9 cellular contexts compared by ENCODE assay signal in genomic region chr11:267491-267994, GRCh38. TPM values are rescaled to one million over a fixed set of nuclear protein-coding genes. Genes with fewer than 3 reads are reported as not detected.
DNase-seq lines count a peak whose midpoint lies in the region; ATAC-seq lines count a peak whose summit lies in the region.
"Had no signal": no experiment of that assay in that cellular context is flagged by ENCODE, and none has a peak within 500 bp of the region (broad histone marks: within the 10 kb centered on the region; RNA-seq: fewer than 3 reads in every experiment).

No MANE protein-coding gene starts in this region.

- no peaks in the 10 kb centered on the region for H3K9me3 ChIP-seq in Karpas-422 (ENCODE audit: low read length)
- no peaks in the 10 kb centered on the region for H3K9me3 ChIP-seq in right cardiac atrium (ENCODE audit: control insufficient read depth, low read length)
- H3K9me3 ChIP-seq: body of pancreas had no signal

- H3K9ac ChIP-seq in Karpas-422 (ENCODE audit: low read length): peak overlapping the region; percentile 79

- H3K4me2 ChIP-seq in Karpas-422 (ENCODE audit: low read depth, low read length, poor library complexity, severe bottlenecking): peak overlapping the region; percentile 78

- H3K27ac ChIP-seq in Karpas-422 (ENCODE audit: low read length) (peak overlapping the region; percentile 92), right cardiac atrium (ENCODE audit: low read length) (peak overlapping the region; percentile 32), substantia nigra (ENCODE audit: low read depth, low read length, poor library complexity, severe bottlenecking) (peak overlapping the region; percentile 67)

- H3K27me3 ChIP-seq in Karpas-422 (ENCODE audit: low read length) (no peaks in the 10 kb centered on the region), right cardiac atrium (ENCODE audit: control insufficient read depth, insufficient read depth) (no peaks in the 10 kb centered on the region)
- H3K27me3 ChIP-seq: body of pancreas had no signal

- 55% methylated on average over 17 of the region's 18 CpGs for WGBS in right cardiac atrium

- H3K4me3 ChIP-seq in Karpas-422 (ENCODE audit: low read length) (peak overlapping the region; percentile 63), right cardiac atrium (ENCODE audit: low read length) (peak overlapping the region; percentile 15)
- H3K4me3 ChIP-seq: body of pancreas had no signal

- intact Hi-C loops in right cardiac atrium (cut with DNase I): no loop called here

- H4K20me1 ChIP-seq in Karpas-422 (ENCODE audit: insufficient read depth, low read depth, low read length): no peaks in the 10 kb centered on the region

- peak overlapping the region; percentile 27; the same call in 1 of the 2 replicates for H2AFZ ChIP-seq in Karpas-422 (ENCODE audit: low read length)

- ATAC-seq in right cardiac atrium: peak; percentile 45 to 50
- ATAC-seq: body of pancreas had no signal

- no peaks in the 10 kb centered on the region for H3K79me2 ChIP-seq in Karpas-422 (ENCODE audit: low read length)

- H3K4me1 ChIP-seq in Karpas-422 (ENCODE audit: low read length) (peaks cover 29% of the 10 kb centered on the region), right cardiac atrium (ENCODE audit: control insufficient read depth, insufficient read depth, low read length) (no peaks in the 10 kb centered on the region)
- H3K4me1 ChIP-seq: body of pancreas had no signal

- DNase-seq in CD1c-positive myeloid dendritic cell (ENCODE audit: extremely low spot score) (peak; percentile 62), Karpas-422 (peak; percentile 74), right cardiac atrium (peak in 2 of 3 donors; percentile 71 to 84), substantia nigra (lab: John Stamatoyannopoulos, UW) (no peak), COLO829 (ENCODE audit: low spot score) (no peak), NCI-H1048 (lab: John Stamatoyannopoulos, UW) (no peak), mucosa of gallbladder (ENCODE audit: low spot score) (no peak)
- DNase-seq in activated CD8-positive, alpha-beta memory T cell treated with anti-CD3 and anti-CD28 coated beads for 24 hours: peak; percentile 83

- H3K36me3 ChIP-seq in Karpas-422 (ENCODE audit: insufficient read depth, low read length): no peaks in the 10 kb centered on the region

- H3K9me2 ChIP-seq in Karpas-422 (replicated peaks; ENCODE audit: insufficient read depth, low read length): no peaks in the 10 kb centered on the region

RNA-seq across cellular contexts. Expression of gene NLRP6, which starts 10.7 kb away (rescaled TPM):
- 0.11 TPM in 1 of 2 replicates, not detected in the other for total RNA-seq in Karpas-422 (2014; rRNA removed; shearing (Covaris generic); ENCODE audit: low replicate concordance)
- under 1 TPM in 2 of 4 donors, not detected in 2; 0.11 to 0.24 TPM for total RNA-seq in right cardiac atrium
- 0.02 TPM for polyA plus RNA-seq in right cardiac atrium
- total RNA-seq in mucosa of gallbladder: 0.69 TPM

RNA-seq across cellular contexts. Expression of gene PGGHG, which starts 21.4 kb away (rescaled TPM):
- 17.0 and 24.2 TPM in 2 replicates for total RNA-seq in Karpas-422 (2014; rRNA removed; shearing (Covaris generic); ENCODE audit: low replicate concordance)
- total RNA-seq in right cardiac atrium: 10 to 100 TPM in 3 of 4 donors, 1 to 10 TPM in 1; 9.9 to 15.8 (median 11.9) TPM
- 18.7 TPM for polyA plus RNA-seq in right cardiac atrium
- total RNA-seq in mucosa of gallbladder: 42.8 TPM

RNA-seq across cellular contexts. Expression of gene PSMD13, which starts 30.8 kb away (rescaled TPM):
- total RNA-seq in Karpas-422 (2014; rRNA removed; shearing (Covaris generic); ENCODE audit: low replicate concordance): 86.7 and 92.7 TPM in 2 replicates
- 10 to 100 TPM; 76.8 to 92.9 (median 85.9) TPM for total RNA-seq in right cardiac atrium
- 106 TPM for polyA plus RNA-seq in right cardiac atrium
- 78.5 TPM for total RNA-seq in mucosa of gallbladder

RNA-seq across cellular contexts. Expression of gene SIRT3, which starts 31.4 kb away (rescaled TPM):
- 13.6 and 17.2 TPM in 2 replicates for total RNA-seq in Karpas-422 (2014; rRNA removed; shearing (Covaris generic); ENCODE audit: low replicate concordance)
- total RNA-seq in right cardiac atrium (10 to 100 TPM; 18.5 to 32.5 (median 27.1) TPM), mucosa of gallbladder (19.0 TPM)
- polyA plus RNA-seq in right cardiac atrium: 23.9 TPM

RNA-seq across cellular contexts. Expression of gene IFITM5, which starts 31.8 kb away (rescaled TPM):
- not detected in 2 replicates for total RNA-seq in Karpas-422 (2014; rRNA removed; shearing (Covaris generic); ENCODE audit: low replicate concordance)
- total RNA-seq in right cardiac atrium (not detected), mucosa of gallbladder (not detected)
- not detected for polyA plus RNA-seq in right cardiac atrium
- total RNA-seq: body of pancreas had no signal

Comparison
In these comparisons a context has a peak if more than half of its experiments do, and no peak if none do; other contexts are left out.
1. DNase-seq: peak in CD1c-positive myeloid dendritic cell (single experiment), Karpas-422 (single experiment), activated CD8-positive, alpha-beta memory T cell treated with anti-CD3 and anti-CD28 coated beads for 24 hours (single experiment) and right cardiac atrium (2 of 3); none in substantia nigra (0 of 49), COLO829 (single experiment), NCI-H1048 (single experiment) and mucosa of gallbladder (single experiment).
2. H3K27ac ChIP-seq: peak in every context shown above with its lines; median percentile 92 in Karpas-422; 67 in substantia nigra; 32 in right cardiac atrium.